In the genomic region with DNA sequence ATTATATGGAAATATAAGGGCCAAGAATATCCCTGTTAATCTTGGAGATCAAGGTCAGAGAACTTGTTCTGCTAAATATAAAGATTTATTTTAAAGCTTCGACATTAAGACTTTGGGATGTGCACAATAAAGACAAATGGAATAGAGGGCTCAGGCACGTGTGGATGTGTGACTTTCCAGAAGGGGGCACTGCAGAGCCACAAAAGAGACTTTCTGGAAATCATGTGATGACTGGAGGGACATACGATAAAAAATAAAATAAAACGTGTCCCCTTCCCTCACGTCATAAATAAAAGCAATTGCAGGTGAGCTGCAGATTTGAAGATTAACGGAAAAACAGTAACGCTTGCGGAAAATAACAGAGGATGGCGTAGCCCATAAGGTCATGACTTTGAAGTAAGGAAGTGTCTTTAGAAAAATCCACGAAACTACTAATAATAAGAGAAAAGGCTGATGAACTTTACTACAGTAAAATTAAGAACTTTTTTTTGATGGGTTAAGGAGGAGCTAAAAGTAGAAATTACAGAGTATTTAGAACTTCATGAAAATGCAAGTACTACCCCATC, we compare ENCODE assay signal across 8 cellular contexts. TPM values are rescaled to one million over a fixed set of nuclear protein-coding genes. Genes with fewer than 3 reads are reported as not detected.
DNase-seq lines count a peak whose midpoint lies in the region; ATAC-seq and TF ChIP-seq lines count a peak whose summit lies in the region.

No MANE protein-coding gene starts in this region.

- H3K4me3 ChIP-seq in cardiac muscle cell: no peak overlapping the region

- peak; percentile 58 for TF ChIP-seq CTCF in cardiac muscle cell (IDR thresholded peaks at IDR 0.05; ENCODE audit: low read depth, low read length)

- peak overlapping the region; percentile 59 for H3K27ac Mint-ChIP-seq in activated naive CD8-positive, alpha-beta T cell treated with anti-CD3 and anti-CD28 coated beads for 36 hours

- H3K4me3 Mint-ChIP-seq in activated naive CD8-positive, alpha-beta T cell treated with anti-CD3 and anti-CD28 coated beads for 36 hours: no peak overlapping the region

- H3K27me3 ChIP-seq in cardiac muscle cell: no peaks in the 10 kb centered on the region

- DNase-seq in cardiac muscle cell (ENCODE audit: low read depth in 1 of 2, low spot score in 1 of 2) (peak; percentile 54 to 70), Right ventricle myocardium superior (no peak), RPMI7951 (ENCODE audit: low read depth) (peak; percentile 53), iPS-NIHi7 (ENCODE audit: extremely low spot score) (peak; percentile 68), amniotic stem cell (lab: John Stamatoyannopoulos, UW) (no peak)
- peak; percentile 55 for DNase-seq in activated naive CD8-positive, alpha-beta T cell treated with anti-CD3 and anti-CD28 coated beads for 36 hours
- DNase-seq in stimulated activated CD4-positive, alpha-beta T cell treated with anti-CD3 and anti-CD28 coated beads, Interleukin-4, amount 100 ng/mL, for 4 hours: peak; percentile 42 to 54

- no peaks in the 10 kb centered on the region for H3K9me3 ChIP-seq in cardiac muscle cell (ENCODE audit: low read depth)

- no peaks in the 10 kb centered on the region for H3K36me3 Mint-ChIP-seq in activated naive CD8-positive, alpha-beta T cell treated with anti-CD3 and anti-CD28 coated beads for 36 hours

- no peak overlapping the region for H3K27ac ChIP-seq in cardiac muscle cell

- H3K4me1 Mint-ChIP-seq in activated naive CD8-positive, alpha-beta T cell treated with anti-CD3 and anti-CD28 coated beads for 36 hours: peaks cover 3% of the 10 kb centered on the region

- no peaks in the 10 kb centered on the region for H3K36me3 ChIP-seq in cardiac muscle cell

- intact Hi-C loops in Right ventricle myocardium superior (cut with DNase I): no loop called here

- ATAC-seq in Right ventricle myocardium superior (ENCODE audit: poor library complexity) (no peak), HG03139 (IDR thresholded peaks at IDR 0.05; ENCODE audit: unreplicated experiment) (no peak)

- no peaks in the 10 kb centered on the region for H3K4me1 ChIP-seq in cardiac muscle cell (ENCODE audit: low read depth)

- no peaks in the 10 kb centered on the region for H3K9me3 Mint-ChIP-seq in activated naive CD8-positive, alpha-beta T cell treated with anti-CD3 and anti-CD28 coated beads for 36 hours

- H3K27me3 Mint-ChIP-seq in activated naive CD8-positive, alpha-beta T cell treated with anti-CD3 and anti-CD28 coated beads for 36 hours: peaks cover under 1% of the 10 kb centered on the region

RNA-seq across cellular contexts. Expression of a gene that starts 9.4 kb away (rescaled TPM):
- 29.5 and 69.8 TPM in 2 replicates for total RNA-seq in cardiac muscle cell
- 48.8 and 56.1 TPM in 2 replicates for polyA plus RNA-seq in cardiac muscle cell
- 29.1 TPM for total RNA-seq in Right ventricle myocardium superior
- 3.7 and 4.1 TPM in 2 replicates for total RNA-seq in RPMI7951 (2014; rRNA removed; shearing (Covaris generic))
- 10 to 100 TPM; 23.4 to 26.3 TPM for total RNA-seq in activated naive CD8-positive, alpha-beta T cell treated with anti-CD3 and anti-CD28 coated beads for 36 hours

RNA-seq across cellular contexts. Expression of a gene that starts 41.2 kb away (rescaled TPM):
- 12.5 and 16.4 TPM in 2 replicates for total RNA-seq in cardiac muscle cell
- polyA plus RNA-seq in cardiac muscle cell: 6.8 and 10.2 TPM in 2 replicates
- total RNA-seq in Right ventricle myocardium superior: 143 TPM
- 31.8 and 45.7 TPM in 2 replicates for total RNA-seq in RPMI7951 (2014; rRNA removed; shearing (Covaris generic))
- under 1 TPM; 0.12 to 0.14 TPM for total RNA-seq in activated naive CD8-positive, alpha-beta T cell treated with anti-CD3 and anti-CD28 coated beads for 36 hours

RNA-seq across cellular contexts. Expression of a gene that starts 55.6 kb away (rescaled TPM):
- total RNA-seq in cardiac muscle cell: 55.3 and 55.9 TPM in 2 replicates
- 33.6 and 45.8 TPM in 2 replicates for polyA plus RNA-seq in cardiac muscle cell
- total RNA-seq in Right ventricle myocardium superior: 29.8 TPM
- 39.2 and 43.6 TPM in 2 replicates for total RNA-seq in RPMI7951 (2014; rRNA removed; shearing (Covaris generic))
- 10 to 100 TPM; 39.3 to 43.1 TPM for total RNA-seq in activated naive CD8-positive, alpha-beta T cell treated with anti-CD3 and anti-CD28 coated beads for 36 hours

Comparison
In these comparisons a context has a peak if more than half of its experiments do, and no peak if none do; other contexts are left out.
1. DNase-seq: peak in cardiac muscle cell (2 of 2), RPMI7951 (single experiment), activated naive CD8-positive, alpha-beta T cell treated with anti-CD3 and anti-CD28 coated beads for 36 hours (single experiment), iPS-NIHi7 (single experiment) and stimulated activated CD4-positive, alpha-beta T cell treated with anti-CD3 and anti-CD28 coated beads, Interleukin-4, amount 100 ng/mL, for 4 hours (2 of 2); none in Right ventricle myocardium superior (single experiment) and amniotic stem cell (single experiment).
2. RNA of a gene that starts 41.2 kb away (total RNA-seq): 143 TPM in Right ventricle myocardium superior (single experiment), 31.8 to 45.7 TPM in RPMI7951 and 12.5 to 16.4 TPM in cardiac muscle cell; 0.12 to 0.14 TPM in activated naive CD8-positive, alpha-beta T cell treated with anti-CD3 and anti-CD28 coated beads for 36 hours; every median in the first group is over 10 times any median in the second.